ENCODE assay signal across 18 cellular contexts in genomic region chr19:41421314-41421713, GRCh38. TPM values are rescaled to one million over a fixed set of nuclear protein-coding genes. Genes with fewer than 3 reads are reported as not detected.
A peak's percentile ranks its signal among the peaks of the same experiment; 100 is the strongest.
DNase-seq lines count a peak whose midpoint lies in the region; ATAC-seq and TF ChIP-seq lines count a peak whose summit lies in the region.
"Had no signal": no experiment of that assay in that cellular context is flagged by ENCODE, and none has a peak within 500 bp of the region (broad histone marks: within the 10 kb centered on the region; RNA-seq: fewer than 3 reads in every experiment).

No MANE protein-coding gene starts in this region.

- H3K27me3 ChIP-seq in BLaER1 treated with 17β-estradiol and CSF1 and Interleukin-3, amounts not matched to agents 10 nM and 100 nM = no peaks in the 10 kb centered on the region
- H3K27me3 ChIP-seq in prostate gland (replicated peaks; ENCODE audit: insufficient read depth) (no peaks in the 10 kb centered on the region), smooth muscle cell (ENCODE audit: low read depth) (no peaks in the 10 kb centered on the region)

- no peak overlapping the region for H3K4me3 ChIP-seq in BLaER1 treated with 17β-estradiol and CSF1 and Interleukin-3, amounts not matched to agents 10 nM and 100 nM
- no peak overlapping the region for H3K4me3 ChIP-seq in mucosa of descending colon
- no peak overlapping the region for H3K4me3 ChIP-seq in prostate gland
- no peak overlapping the region for H3K4me3 ChIP-seq in smooth muscle cell
- H3K4me3 ChIP-seq: HAP-1, PC-9 had no signal

- TF ChIP-seq CTCF in mucosa of descending colon (IDR thresholded peaks at IDR 0.05) (no peak), prostate gland (IDR thresholded peaks at IDR 0.05) (no peak), smooth muscle cell (IDR thresholded peaks at IDR 0.05; ENCODE audit: borderline replicate concordance, insufficient read depth, poor library complexity, severe bottlenecking) (no peak)

- H2AFZ ChIP-seq in smooth muscle cell (ENCODE audit: low read depth) = no peak overlapping the region
- H2AFZ ChIP-seq: PC-9 had no signal

- DNase-seq in NCI-H1105 treated with DMSO at 0.1 percent for 48 hours (lab: John Stamatoyannopoulos, UW) (peak; percentile 78), NCI-H748 treated with DMSO at 0.1 percent for 48 hours (lab: John Stamatoyannopoulos, UW) (peak; percentile 87), mucosa of descending colon (peak; percentile 75 to 81 (median 81)), prostate gland (ENCODE audit: low spot score) (no peak), smooth muscle cell (lab: John Stamatoyannopoulos, UW; ENCODE audit: unreplicated experiment) (no peak), putamen (ENCODE audit: low spot score) (no peak)
- DNase-seq: activated effector memory CD4-positive, alpha-beta T cell treated with Interleukin-2 at 50 U/mL for 16 hours; glutamatergic neuron; NCI-H524; PC-9; stimulated activated naive CD4-positive, alpha-beta T cell had no signal

- H3F3A ChIP-seq in smooth muscle cell (ENCODE audit: low read depth) = no peaks in the 10 kb centered on the region

- intact Hi-C loops in mucosa of descending colon (cut with DNase I, micrococcal nuclease) (no loop called here), prostate gland (cut with DNase I) (no loop called here)

- ATAC-seq in mucosa of descending colon = peak; percentile 75
- no peak for ATAC-seq in HG02588 (IDR thresholded peaks at IDR 0.05; ENCODE audit: unreplicated experiment)
- ATAC-seq: SK-N-SH treated with all-trans-retinoic acid at 6 μM for 48 hours had no signal

- peak overlapping the region in 9 of 11 experiments; percentile 60 to 90 (median 83); a peak in 18 of 22 replicates for H3K27ac ChIP-seq in BLaER1 treated with 17β-estradiol and CSF1 and Interleukin-3, amounts not matched to agents 10 nM and 100 nM
- no peak overlapping the region for H3K27ac ChIP-seq in prostate gland
- H3K27ac ChIP-seq in smooth muscle cell (ENCODE audit: low read depth) = no peak overlapping the region
- H3K27ac ChIP-seq: PC-9, VCaP had no signal

- peak overlapping the region in 8 of 11 experiments; percentile 53 to 76 (median 68); a peak in 11 of 22 replicates for H3K9ac ChIP-seq in BLaER1 treated with 17β-estradiol and CSF1 and Interleukin-3, amounts not matched to agents 10 nM and 100 nM
- H3K9ac ChIP-seq in smooth muscle cell (ENCODE audit: low read depth) = no peak overlapping the region

- no peaks in the 10 kb centered on the region for H3K9me3 ChIP-seq in BLaER1 treated with 17β-estradiol and CSF1 and Interleukin-3, amounts not matched to agents 10 nM and 100 nM (replicated peaks in 1 of 11)
- no peaks in the 10 kb centered on the region for H3K9me3 ChIP-seq in mucosa of descending colon
- no peaks in the 10 kb centered on the region for H3K9me3 ChIP-seq in prostate gland
- no peaks in the 10 kb centered on the region for H3K9me3 ChIP-seq in smooth muscle cell (replicated peaks; ENCODE audit: low read depth)
- H3K9me3 ChIP-seq: HAP-1 had no signal

- WGBS in prostate gland = 83% methylated on average over 6 of the region's 6 CpGs
- WGBS in smooth muscle cell (ENCODE audit: low lambda C conversion rate) = 95% methylated on average over 6 of the region's 6 CpGs

- peak overlapping the region in 9 of 11 experiments; percentile 45 to 91 (median 76); a peak in 15 of 22 replicates for H3K4me2 ChIP-seq in BLaER1 treated with 17β-estradiol and CSF1 and Interleukin-3, amounts not matched to agents 10 nM and 100 nM
- H3K4me2 ChIP-seq in smooth muscle cell = no peak overlapping the region
- H3K4me2 ChIP-seq: PC-9 had no signal

- H3K36me3 ChIP-seq in BLaER1 treated with 17β-estradiol and CSF1 and Interleukin-3, amounts not matched to agents 10 nM and 100 nM = peaks cover 78 to 98% (median 94%) of the 10 kb centered on the region in 11 experiments
- H3K36me3 ChIP-seq in mucosa of descending colon (ENCODE audit: low read depth) (peaks cover 6% of the 10 kb centered on the region), prostate gland (peaks cover 10 to 11% of the 10 kb centered on the region in 2 donors), smooth muscle cell (ENCODE audit: low read depth) (no peaks in the 10 kb centered on the region)

- no peak for TF ChIP-seq POLR2A in prostate gland (IDR thresholded peaks at IDR 0.05)

- H3K79me2 ChIP-seq in smooth muscle cell (ENCODE audit: low read depth) = no peaks in the 10 kb centered on the region

- peaks cover 0 to 20% (median 0%) of the 10 kb centered on the region in 11 experiments; a peak in 2 of 22 replicates for H4K20me1 ChIP-seq in BLaER1 treated with 17β-estradiol and CSF1 and Interleukin-3, amounts not matched to agents 10 nM and 100 nM
- no peaks in the 10 kb centered on the region for H4K20me1 ChIP-seq in smooth muscle cell (ENCODE audit: low read depth)

- peaks cover 13 to 88% (median 50%) of the 10 kb centered on the region in 10 experiments for H3K4me1 ChIP-seq in BLaER1 treated with 17β-estradiol and CSF1 and Interleukin-3, amounts not matched to agents 10 nM and 100 nM
- H3K4me1 ChIP-seq in mucosa of descending colon (ENCODE audit: low read depth) (peaks cover 14% of the 10 kb centered on the region), prostate gland (replicated peaks) (no peaks in the 10 kb centered on the region), smooth muscle cell (ENCODE audit: low read depth) (no peaks in the 10 kb centered on the region)
- H3K4me1 ChIP-seq: HAP-1 had no signal

RNA-seq across cellular contexts. Expression of gene B3GNT8, which starts 5.9 kb away (rescaled TPM):
- total RNA-seq in mucosa of descending colon (10 to 100 TPM; 28.8 to 69.4 (median 34.3) TPM), prostate gland (10 to 100 TPM in 1 of 2 donors, 1 to 10 TPM in 1; 9.4 to 11.6 TPM), smooth muscle cell (0.85 TPM in 2 replicates)
- 1.7 and 3.0 TPM in 2 replicates for polyA plus RNA-seq in smooth muscle cell
- total RNA-seq: PC-9 had no signal

RNA-seq across cellular contexts. Expression of gene DMAC2, which starts 18.4 kb away (rescaled TPM):
- total RNA-seq in mucosa of descending colon (10 to 100 TPM; 38.9 to 61.0 (median 47.5) TPM), prostate gland (10 to 100 TPM; 42.4 to 42.9 TPM), smooth muscle cell (40.3 and 48.3 TPM in 2 replicates)
- 65.8 and 69.2 TPM in 2 replicates for polyA plus RNA-seq in smooth muscle cell

RNA-seq across cellular contexts. Expression of gene ERICH4, which starts 21.6 kb away (rescaled TPM):
- total RNA-seq in mucosa of descending colon = not detected
- not detected for total RNA-seq in prostate gland
- total RNA-seq in smooth muscle cell = not detected in 2 replicates
- polyA plus RNA-seq in smooth muscle cell = not detected in 2 replicates
- total RNA-seq: mesenteric fat pad, PC-9 had no signal
- polyA plus RNA-seq: esophagus had no signal

RNA-seq across cellular contexts. Expression of gene BCKDHA, which starts 23.7 kb away (rescaled TPM):
- total RNA-seq in mucosa of descending colon (10 to 100 TPM; 16.6 to 22.5 (median 17.3) TPM), prostate gland (10 to 100 TPM; 69.0 to 72.5 TPM), smooth muscle cell (24.6 and 30.3 TPM in 2 replicates)
- 47.9 and 53.9 TPM in 2 replicates for polyA plus RNA-seq in smooth muscle cell

RNA-seq across cellular contexts. Expression of gene EXOSC5, which starts 24.2 kb away (rescaled TPM):
- total RNA-seq in mucosa of descending colon = 10 to 100 TPM; 12.5 to 16.4 (median 13.3) TPM
- total RNA-seq in prostate gland = 10 to 100 TPM; 29.6 to 34.0 TPM
- total RNA-seq in smooth muscle cell = 5.4 and 5.6 TPM in 2 replicates
- 19.5 and 22.1 TPM in 2 replicates for polyA plus RNA-seq in smooth muscle cell

Comparison
In these comparisons a context has a peak if more than half of its experiments do, and no peak if none do; other contexts are left out.
1. H3K27ac ChIP-seq: peak in BLaER1 treated with 17β-estradiol and CSF1 and Interleukin-3, amounts not matched to agents 10 nM and 100 nM (9 of 11); none in prostate gland (0 of 2) and smooth muscle cell (single experiment).
2. DNase-seq: peak in NCI-H1105 treated with DMSO at 0.1 percent for 48 hours (single experiment), NCI-H748 treated with DMSO at 0.1 percent for 48 hours (single experiment) and mucosa of descending colon (3 of 3); none in prostate gland (single experiment), smooth muscle cell (single experiment) and putamen (single experiment).